15 cellular contexts compared by ENCODE assay signal in genomic region chr14:72975776-72976175, GRCh38. TPM values are rescaled to one million over a fixed set of nuclear protein-coding genes. Genes with fewer than 3 reads are reported as not detected.
A peak's percentile ranks its signal among the peaks of the same experiment; 100 is the strongest.
DNase-seq lines count a peak whose midpoint lies in the region; ATAC-seq, FAIRE-seq and TF ChIP-seq lines count a peak whose summit lies in the region.
"Had no signal": no experiment of that assay in that cellular context is flagged by ENCODE, and none has a peak within 500 bp of the region (broad histone marks: within the 10 kb centered on the region; RNA-seq: fewer than 3 reads in every experiment).

No MANE protein-coding gene starts in this region.

- H3K27ac ChIP-seq in GM12878 (ENCODE audit: control insufficient read depth, insufficient read depth) = no peak overlapping the region
- H3K27ac ChIP-seq in Peyer's patch = no peak overlapping the region

- CTCF ChIA-PET in GM12878 (lab: Yijun Ruan, JAX) = interaction anchor here (0.6 to 1.0 kb wide), 2 partner anchors 12 to 27 kb away, joined by 3 to 7 read pairs; no protein-coding TSS in a partner anchor

- 84% methylated on average over 4 of the region's 4 CpGs for WGBS in GM12878 (ENCODE audit: insufficient coverage, insufficient replicate concordance, low lambda C conversion rate, missing lambda C conversion rate)

- no peak overlapping the region for H2AFZ ChIP-seq in GM12878 (ENCODE audit: control insufficient read depth, low read depth, low read length)

- no peak overlapping the region for H3K9ac ChIP-seq in GM12878 (ENCODE audit: control insufficient read depth, insufficient read depth, low read length)

- FAIRE-seq in GM12878 (lab: Jason Lieb, UNC) = no peak
- FAIRE-seq: GM12891 had no signal

- in situ Hi-C loops in GM12878 (cut with MboI) = no loop called here

- no peaks in the 10 kb centered on the region for H3K27me3 ChIP-seq in GM12878 (replicated peaks in 1 of 2; ENCODE audit: control insufficient read depth in 2 of 2, insufficient read depth in 2 of 2, low read length in 1 of 2)
- no peaks in the 10 kb centered on the region for H3K27me3 ChIP-seq in Peyer's patch

- H3K4me1 ChIP-seq in GM12878 (ENCODE audit: control insufficient read depth, insufficient read depth, low read length) (no peaks in the 10 kb centered on the region), Peyer's patch (no peaks in the 10 kb centered on the region)

- TF ChIP-seq CTCF in GM12878 (IDR thresholded peaks at IDR 0.05 in 2 of 3, conservative IDR thresholded peaks at IDR 0.05 in 1 of 3; ENCODE audit: control insufficient read depth in 2 of 3, extremely low read depth in 1 of 3, insufficient read depth in 1 of 3, low read depth in 3 of 3, low read length in 3 of 3) (peak in 2 of 3 experiments; percentile 4 to 27; a peak in 3 of 6 replicates), Peyer's patch (IDR thresholded peaks at IDR 0.05) (no peak)

- no peaks in the 10 kb centered on the region for H3K79me2 ChIP-seq in GM12878 (ENCODE audit: control insufficient read depth, insufficient read depth, low read length)

- no peak for TF ChIP-seq EP300 in GM12878 (IDR thresholded peaks at IDR 0.05; ENCODE audit: borderline replicate concordance in 1 of 2, control insufficient read depth in 1 of 2, low read depth in 2 of 2, low read length in 2 of 2)

- H3K36me3 ChIP-seq in GM12878 (ENCODE audit: control insufficient read depth in 2 of 2, insufficient read depth in 2 of 2, low read length in 1 of 2) (peaks cover 9 to 21% of the 10 kb centered on the region in 2 experiments; a peak in 3 of 4 replicates), Peyer's patch (peaks cover 0 to 96% (median 8%) of the 10 kb centered on the region in 3 donors)

- POLR2A ChIA-PET in GM12878 (lab: Charles Lee) = no interaction called here

- TF ChIP-seq RAD21 in GM12878 (IDR thresholded peaks at IDR 0.05; ENCODE audit: insufficient read depth, low read depth, low read length) = peak; percentile 28; the same call in 1 of the 2 replicates

- TF ChIP-seq POLR2A in GM12878 (IDR thresholded peaks at IDR 0.05; ENCODE audit: low read depth, low read length) (no peak), Peyer's patch (IDR thresholded peaks at IDR 0.05) (no peak)

- no peaks in the 10 kb centered on the region for H3K9me3 ChIP-seq in GM12878 (replicated peaks; ENCODE audit: control insufficient read depth, insufficient read depth, low read length)
- no peaks in the 10 kb centered on the region for H3K9me3 ChIP-seq in Peyer's patch

- intact Hi-C loops in GM12878 (cut with micrococcal nuclease; ENCODE audit: unreplicated experiment) = no loop called here

- H3K4me3 ChIP-seq in GM12878 (no peak overlapping the region), Peyer's patch (no peak overlapping the region)

- peak; percentile 44 for ATAC-seq in GM12878
- ATAC-seq: activated naive CD8-positive, alpha-beta T cell treated with anti-CD3 and anti-CD28 coated beads, Interleukin-2, amount 50 U/mL, for 24 hours had no signal

- no peak overlapping the region for H3K4me2 ChIP-seq in GM12878 (ENCODE audit: control insufficient read depth, insufficient read depth)

- H4K20me1 ChIP-seq in GM12878 (ENCODE audit: control insufficient read depth, insufficient read depth) = no peaks in the 10 kb centered on the region

- SMC1A ChIA-PET in GM12878 (lab: Charles Lee; ENCODE audit: uncharacterized antibody, unreplicated experiment) = interaction anchor here (0.6 to 1.0 kb wide), 2 partner anchors 9 to 496 kb away, joined by 3 read pairs; no protein-coding TSS in a partner anchor

- RAD21 ChIA-PET in GM12878 (lab: Charles Lee; ENCODE audit: unreplicated experiment) = no interaction called here

- no TSS peak for BruUV-seq in GM12878 (replicated peaks; lab: Mats Ljungman, UMichigan)

- DNase-seq in activated CD4-positive, alpha-beta T cell treated with anti-CD3 and anti-CD28 coated beads for 48 hours = peak; percentile 20
- DNase-seq in activated CD4-positive, alpha-beta T cell treated with anti-CD3 and anti-CD28 coated beads, Interleukin-2, amount 50 U/mL, for 48 hours = no peak
- DNase-seq in HT1080 (ENCODE audit: low read depth) (peak; percentile 6), GM12878 (ENCODE audit: low read depth, low spot score) (no peak), Peyer's patch (no peak)
- DNase-seq in stimulated activated CD8-positive, alpha-beta memory T cell treated with anti-CD3 and anti-CD28 coated beads, Interleukin-4, amount 100 ng/mL, for 48 hours = peak; percentile 33
- DNase-seq in activated effector memory CD4-positive, alpha-beta T cell treated with Interleukin-2 at 50 U/mL for 16 hours = no peak
- no peak for DNase-seq in stimulated activated CD4-positive, alpha-beta T cell treated with anti-CD3 and anti-CD28 coated beads, Interleukin-4, amount 100 ng/mL, for 24 hours
- DNase-seq: activated B cell treated with CpG ODN at 0.5 μM for 24 hours; activated naive CD8-positive, alpha-beta T cell treated with anti-CD3 and anti-CD28 coated beads, Interleukin-2, amount 50 U/mL, for 24 hours; activated T-cell treated with anti-CD3 and anti-CD28 coated beads for 4 hours; islet precursor cell; NCI-H1092; SW 1271 had no signal

TF ChIP-seq in GM12878, 131 proteins besides CTCF, POLR2A, EP300 and RAD21 (continues in another document):
- no peak for TF ChIP-seq RBBP5 (conservative IDR thresholded peaks at IDR 0.05)
- no peak for TF ChIP-seq ZBTB11 (CRISPR knock-in tag; IDR thresholded peaks at IDR 0.05)
- no peak for TF ChIP-seq RELA (IDR thresholded peaks at IDR 0.05; ENCODE audit: borderline replicate concordance, partially characterized antibody)

RNA-seq across cellular contexts. Expression of gene DCAF4, which starts 49.5 kb away (rescaled TPM):
- total RNA-seq in HT1080 (2014; rRNA removed; shearing (Covaris generic)) = 9.5 and 19.3 TPM in 2 replicates
- polyA plus RNA-seq in HT1080 (2015; cell fraction: cytosol; rRNA removed) = 11.5 and 13.8 TPM in 2 replicates
- 35.6 and 36.5 TPM in 2 replicates for polyA plus RNA-seq in HT1080 (2015; cell fraction: nucleus; rRNA removed)
- total RNA-seq in GM12878 (2013; cell fraction: nucleolus; rRNA removed) = 94.2 and 107 TPM in 2 replicates
- 20.5 and 22.6 TPM in 2 replicates for total RNA-seq in GM12878 (2014; rRNA removed)
- total RNA-seq in GM12878 (2014; rRNA removed; fragmentation: Illumina TruSeq; extraction: Trizol) = 20.6 and 21.6 TPM in 2 replicates
- total RNA-seq in GM12878 (2021) = 24.9 and 29.4 TPM in 2 replicates
- polyA plus RNA-seq in GM12878 (2011; ENCODE audit: low read depth) = 13.8 TPM
- 33.7 and 44.8 TPM in 2 replicates for polyA plus RNA-seq in GM12878 (2011; rRNA removed)
- polyA plus RNA-seq in GM12878 (2011; cell fraction: cytosol; rRNA removed) = 42.0 and 54.1 TPM in 2 replicates
- polyA plus RNA-seq in GM12878 (2011; cell fraction: nucleus; rRNA removed) = 108 and 118 TPM in 2 replicates
- polyA plus RNA-seq in GM12878 (2012) = 13.2 and 13.5 TPM in 2 replicates
- 25.5 and 51.1 TPM in 2 replicates for polyA plus RNA-seq in GM12878 (2014; fragmentation: Illumina TruSeq; extraction: Trizol)
- polyA plus RNA-seq in GM12878 (2014; fragmentation: Nextera tagmentation; extraction: Ambion mirVana) = 1 to 10 TPM; 2.6 to 3.1 TPM
- 26.2 and 28.3 TPM in 2 replicates for polyA plus RNA-seq in GM12878 (2014; rRNA removed)
- 10 to 100 TPM; 18.7 to 18.8 TPM for polyA plus RNA-seq in GM12878 (2016; fragmentation: Nextera tagmentation; extraction: Ambion mirVana)
- polyA minus RNA-seq in GM12878 (2011; rRNA and poly(A)+ RNA removed) = 37.8 and 51.0 TPM in 2 replicates
- polyA minus RNA-seq in GM12878 (2011; cell fraction: cytosol; rRNA and poly(A)+ RNA removed) = 5.9 and 12.5 TPM in 2 replicates
- 42.4 and 56.1 TPM in 2 replicates for polyA minus RNA-seq in GM12878 (2011; cell fraction: nucleus; rRNA and poly(A)+ RNA removed)
- total RNA-seq in Peyer's patch = 10 to 100 TPM; 11.2 to 49.5 (median 27.6) TPM

RNA-seq across cellular contexts. Expression of gene ZFYVE1, which starts 51.1 kb away (rescaled TPM):
- total RNA-seq in HT1080 (2014; rRNA removed; shearing (Covaris generic)) = 6.6 and 7.4 TPM in 2 replicates
- 10.9 TPM in 2 replicates for polyA plus RNA-seq in HT1080 (2015; cell fraction: cytosol; rRNA removed)
- 26.1 and 30.2 TPM in 2 replicates for polyA plus RNA-seq in HT1080 (2015; cell fraction: nucleus; rRNA removed)
- total RNA-seq in GM12878 (2013; cell fraction: nucleolus; rRNA removed) = 33.4 and 34.8 TPM in 2 replicates
- total RNA-seq in GM12878 (2014; rRNA removed) = 5.5 TPM in 2 replicates
- total RNA-seq in GM12878 (2014; rRNA removed; fragmentation: Illumina TruSeq; extraction: Trizol) = 5.2 and 6.6 TPM in 2 replicates
- 9.6 and 10.9 TPM in 2 replicates for total RNA-seq in GM12878 (2021)
- 6.2 TPM for polyA plus RNA-seq in GM12878 (2011; ENCODE audit: low read depth)
- polyA plus RNA-seq in GM12878 (2011; rRNA removed) = 8.0 and 13.3 TPM in 2 replicates
- polyA plus RNA-seq in GM12878 (2011; cell fraction: cytosol; rRNA removed) = 11.9 and 13.0 TPM in 2 replicates
- polyA plus RNA-seq in GM12878 (2011; cell fraction: nucleus; rRNA removed) = 22.2 and 26.7 TPM in 2 replicates
- 7.2 and 9.7 TPM in 2 replicates for polyA plus RNA-seq in GM12878 (2012)
- polyA plus RNA-seq in GM12878 (2014; fragmentation: Illumina TruSeq; extraction: Trizol) = 6.0 and 6.2 TPM in 2 replicates
- polyA plus RNA-seq in GM12878 (2014; fragmentation: Nextera tagmentation; extraction: Ambion mirVana) = 1 to 10 TPM; 1.2 to 1.4 TPM
- polyA plus RNA-seq in GM12878 (2014; rRNA removed) = 5.6 and 7.3 TPM in 2 replicates
- 1 to 10 TPM; 7.6 to 8.9 TPM for polyA plus RNA-seq in GM12878 (2016; fragmentation: Nextera tagmentation; extraction: Ambion mirVana)
- polyA minus RNA-seq in GM12878 (2011; rRNA and poly(A)+ RNA removed) = 22.9 and 25.5 TPM in 2 replicates
- 5.3 and 5.8 TPM in 2 replicates for polyA minus RNA-seq in GM12878 (2011; cell fraction: cytosol; rRNA and poly(A)+ RNA removed)
- 9.4 and 21.9 TPM in 2 replicates for polyA minus RNA-seq in GM12878 (2011; cell fraction: nucleus; rRNA and poly(A)+ RNA removed)
- 10 to 100 TPM in 3 of 4 donors, 1 to 10 TPM in 1; 8.3 to 32.5 (median 26.8) TPM for total RNA-seq in Peyer's patch

Comparison
In these comparisons a context has a peak if more than half of its experiments do, and no peak if none do; other contexts are left out.
1. DNase-seq: peak in activated CD4-positive, alpha-beta T cell treated with anti-CD3 and anti-CD28 coated beads for 48 hours (single experiment), HT1080 (single experiment) and stimulated activated CD8-positive, alpha-beta memory T cell treated with anti-CD3 and anti-CD28 coated beads, Interleukin-4, amount 100 ng/mL, for 48 hours (single experiment); none in activated CD4-positive, alpha-beta T cell treated with anti-CD3 and anti-CD28 coated beads, Interleukin-2, amount 50 U/mL, for 48 hours (0 of 2), GM12878 (single experiment), Peyer's patch (0 of 3), activated effector memory CD4-positive, alpha-beta T cell treated with Interleukin-2 at 50 U/mL for 16 hours (single experiment) and stimulated activated CD4-positive, alpha-beta T cell treated with anti-CD3 and anti-CD28 coated beads, Interleukin-4, amount 100 ng/mL, for 24 hours (single experiment).
2. CTCF ChIP-seq: peak in GM12878 (2 of 3); none in Peyer's patch (0 of 6).